Comparison of ENCODE assay signal across 30 cellular contexts in the genomic region with DNA sequence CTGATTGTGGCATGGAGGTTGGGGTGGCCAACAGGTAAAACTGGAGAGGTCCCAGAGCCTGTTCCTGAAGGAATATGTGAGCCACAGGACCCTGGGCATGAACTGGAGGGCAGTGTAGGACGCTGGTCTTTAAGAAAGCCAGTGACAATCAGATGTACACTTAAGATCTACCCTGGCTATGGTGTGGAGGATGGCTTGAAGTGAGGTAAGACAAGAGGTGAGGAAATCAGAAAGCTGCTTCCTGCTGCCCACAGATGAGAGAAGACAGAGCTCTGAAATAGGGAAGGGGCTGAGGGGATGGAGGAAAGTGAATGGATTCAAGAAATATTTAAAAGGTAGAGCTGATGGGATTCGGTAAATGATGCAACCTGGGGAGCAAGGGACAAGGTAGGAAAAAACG. TPM values are rescaled to one million over a fixed set of nuclear protein-coding genes. Genes with fewer than 3 reads are reported as not detected.
"Had no signal": no experiment of that assay in that cellular context is flagged by ENCODE, and none has a peak within 500 bp of the region (broad histone marks: within the 10 kb centered on the region; RNA-seq: fewer than 3 reads in every experiment).

No MANE protein-coding gene starts in this region.

- H3K36me3 ChIP-seq: breast epithelium, colonic mucosa, lower lobe of right lung, right lobe of liver, tibial artery had no signal

- H3K9me3 ChIP-seq: breast epithelium, colonic mucosa, lower lobe of right lung, right lobe of liver, tibial artery had no signal

- H2AFZ ChIP-seq: hepatocyte had no signal

- H3K4me3 ChIP-seq: breast epithelium, colonic mucosa, dorsolateral prefrontal cortex, hepatocyte, lower lobe of right lung, right lobe of liver, tibial artery had no signal

- H3K4me1 Mint-ChIP-seq: immature natural killer cell, natural killer cell had no signal

- H3K79me2 ChIP-seq: hepatocyte had no signal

- H3K27me3 ChIP-seq: breast epithelium, colonic mucosa, dorsolateral prefrontal cortex, right lobe of liver had no signal

- H3K4me3 Mint-ChIP-seq: activated naive CD8-positive, alpha-beta T cell treated with anti-CD3 and anti-CD28 coated beads, Interleukin-2, amount 10 ng/mL, durations not matched to agents 7 days and 5 days; activated T-cell treated with anti-CD3 and anti-CD28 coated beads, Interleukin-2, amount 50 U/mL, for 4 hours; central memory CD8-positive, alpha-beta T cell; effector memory CD8-positive, alpha-beta T cell; immature natural killer cell; natural killer cell; stimulated activated effector memory CD8-positive, alpha-beta T cell treated with anti-CD3 and anti-CD28 coated beads, Interleukin-12 subunit alpha, Interleukin-12 subunit beta, amount 100 ng/mL, for 72 hours; stimulated activated naive CD8-positive, alpha-beta T cell treated with anti-CD3 and anti-CD28 coated beads, Interleukin-15, amount 100 ng/mL, for 72 hours had no signal

- ATAC-seq: activated T-cell treated with anti-CD3 and anti-CD28 coated beads, Interleukin-2, amount 50 U/mL, for 4 hours; effector memory CD8-positive, alpha-beta T cell; esophagus mucosa; left lobe of liver; lower lobe of right lung; natural killer cell; right lobe of liver; stimulated activated effector memory CD8-positive, alpha-beta T cell treated with anti-CD3 and anti-CD28 coated beads, Interleukin-12 subunit alpha, Interleukin-12 subunit beta, amount 100 ng/mL, for 72 hours; stimulated activated naive CD8-positive, alpha-beta T cell treated with anti-CD3 and anti-CD28 coated beads, Interleukin-15, amount 100 ng/mL, for 72 hours had no signal

- H3K4me1 ChIP-seq: breast epithelium, colonic mucosa, lower lobe of right lung, tibial artery had no signal

- H3K9me3 Mint-ChIP-seq: activated naive CD8-positive, alpha-beta T cell treated with anti-CD3 and anti-CD28 coated beads, Interleukin-2, amount 10 ng/mL, durations not matched to agents 7 days and 5 days; activated T-cell treated with anti-CD3 and anti-CD28 coated beads, Interleukin-2, amount 50 U/mL, for 4 hours; activated T-helper 2 cell treated with anti-CD3 and anti-CD28 coated beads, Interferon-gamma antibody, Interleukin-2, Interleukin-4, amounts not matched to agents 10 μg/mL and 5 μg/mL and 100 μg/mL, durations not matched to agents 14 hours and 24 hours and 36 hours; central memory CD8-positive, alpha-beta T cell; effector memory CD8-positive, alpha-beta T cell; immature natural killer cell; natural killer cell; stimulated activated effector memory CD8-positive, alpha-beta T cell treated with anti-CD3 and anti-CD28 coated beads, Interleukin-12 subunit alpha, Interleukin-12 subunit beta, amount 100 ng/mL, for 72 hours; stimulated activated naive CD8-positive, alpha-beta T cell treated with anti-CD3 and anti-CD28 coated beads, Interleukin-15, amount 100 ng/mL, for 72 hours had no signal

- H3K27ac ChIP-seq: breast epithelium, colonic mucosa, dorsolateral prefrontal cortex, hepatocyte, lower lobe of right lung, right lobe of liver, tibial artery had no signal

- DNase-seq: activated CD8-positive, alpha-beta memory T cell treated with anti-CD3 and anti-CD28 coated beads for 24 hours; activated CD8-positive, alpha-beta memory T cell treated with anti-CD3 and anti-CD28 coated beads, Interleukin-2, amount 50 U/mL, for 4 hours; activated naive CD4-positive, alpha-beta T cell; activated naive CD8-positive, alpha-beta T cell treated with anti-CD3 and anti-CD28 coated beads, Interleukin-2, amount 10 ng/mL, durations not matched to agents 7 days and 5 days; activated T-cell treated with anti-CD3 and anti-CD28 coated beads, Interleukin-2, amount 50 U/mL, for 4 hours; amniotic stem cell; colonic mucosa; dorsolateral prefrontal cortex; effector memory CD8-positive, alpha-beta T cell; glutamatergic neuron; immature natural killer cell; lower lobe of right lung; natural killer cell; nucleus accumbens; right lobe of liver; small intestine; stimulated activated CD4-positive, alpha-beta T cell treated with anti-CD3 and anti-CD28 coated beads, Interleukin-2, amount 100 ng/mL, for 24 hours; stimulated activated naive CD8-positive, alpha-beta T cell treated with anti-CD3 and anti-CD28 coated beads, Interleukin-15, amount 100 ng/mL, for 72 hours; tibial artery had no signal

- H3K4me2 ChIP-seq: hepatocyte had no signal

- H3K27ac Mint-ChIP-seq: activated naive CD8-positive, alpha-beta T cell treated with anti-CD3 and anti-CD28 coated beads, Interleukin-2, amount 10 ng/mL, durations not matched to agents 7 days and 5 days; activated T-helper 2 cell treated with anti-CD3 and anti-CD28 coated beads, Interferon-gamma antibody, Interleukin-2, Interleukin-4, amounts not matched to agents 10 μg/mL and 5 μg/mL and 100 μg/mL, durations not matched to agents 14 hours and 24 hours and 36 hours; effector memory CD8-positive, alpha-beta T cell; natural killer cell; stimulated activated effector memory CD8-positive, alpha-beta T cell treated with anti-CD3 and anti-CD28 coated beads, Interleukin-12 subunit alpha, Interleukin-12 subunit beta, amount 100 ng/mL, for 72 hours; stimulated activated naive CD8-positive, alpha-beta T cell treated with anti-CD3 and anti-CD28 coated beads, Interleukin-15, amount 100 ng/mL, for 72 hours had no signal

- FAIRE-seq: endothelial cell of umbilical vein, frontal cortex, small intestine, TTC549 had no signal

- H3K36me3 Mint-ChIP-seq: activated naive CD8-positive, alpha-beta T cell treated with anti-CD3 and anti-CD28 coated beads, Interleukin-2, amount 10 ng/mL, durations not matched to agents 7 days and 5 days; immature natural killer cell; natural killer cell; stimulated activated effector memory CD8-positive, alpha-beta T cell treated with anti-CD3 and anti-CD28 coated beads, Interleukin-12 subunit alpha, Interleukin-12 subunit beta, amount 100 ng/mL, for 72 hours had no signal

RNA-seq across cellular contexts. Expression of a gene that starts 22.7 kb away (rescaled TPM):
- total RNA-seq: kidney epithelial cell had no signal
- polyA plus RNA-seq: hepatocyte had no signal
